In genomic region chr17:4165301-4166010, GRCh38 we compare ENCODE assay signal across 16 cellular contexts.
"Had no signal": no experiment of that assay in that cellular context is flagged by ENCODE, and none has a peak within 500 bp of the region (broad histone marks: within the 10 kb centered on the region; RNA-seq: fewer than 3 reads in every experiment).

No MANE protein-coding gene starts in this region.

- DNase-seq: activated CD4-positive, CD25-positive, alpha-beta regulatory T cell treated with anti-CD3 and anti-CD28 coated beads, Interleukin-2, amount 50 U/mL, for 72 hours; activated naive CD4-positive, alpha-beta T cell; activated naive CD8-positive, alpha-beta T cell treated with anti-CD3 and anti-CD28 coated beads, Interleukin-2, amount 50 U/mL, for 24 hours; activated T-cell treated with anti-CD3 and anti-CD28 coated beads for 4 hours; esophagus squamous epithelium; foreskin fibroblast; immature natural killer cell; left colon; naive B cell; stimulated activated CD4-positive, alpha-beta T cell treated with anti-CD3 and anti-CD28 coated beads, Interleukin-15, amount 100 ng/mL, for 24 hours; stimulated activated CD4-positive, alpha-beta T cell treated with anti-CD3 and anti-CD28 coated beads, Interleukin-4, amount 100 ng/mL, for 1 hour; stimulated activated naive B cell treated with anti-CD40 and anti-IgM and Interleukin-4, amounts not matched to agents 10 μg/mL and 1 μg/mL and 100 μg/mL, for 72 hours; transverse colon had no signal

- H3K9me3 ChIP-seq: ascending aorta, esophagus squamous epithelium, transverse colon, vagina had no signal

- ATAC-seq: activated naive CD8-positive, alpha-beta T cell treated with anti-CD3 and anti-CD28 coated beads, Interleukin-2, amount 50 U/mL, for 24 hours; left colon; stimulated activated naive B cell treated with anti-CD40 and anti-IgM and Interleukin-4, amounts not matched to agents 10 μg/mL and 1 μg/mL and 100 μg/mL, for 72 hours had no signal

- H3K27me3 ChIP-seq: ascending aorta, esophagus squamous epithelium, transverse colon, vagina had no signal

- H3K27ac ChIP-seq: ascending aorta, skin epidermis, transverse colon, vagina had no signal

- H3K4me3 ChIP-seq: ascending aorta, esophagus squamous epithelium, skin epidermis, transverse colon, vagina had no signal
